In the genomic region with DNA sequence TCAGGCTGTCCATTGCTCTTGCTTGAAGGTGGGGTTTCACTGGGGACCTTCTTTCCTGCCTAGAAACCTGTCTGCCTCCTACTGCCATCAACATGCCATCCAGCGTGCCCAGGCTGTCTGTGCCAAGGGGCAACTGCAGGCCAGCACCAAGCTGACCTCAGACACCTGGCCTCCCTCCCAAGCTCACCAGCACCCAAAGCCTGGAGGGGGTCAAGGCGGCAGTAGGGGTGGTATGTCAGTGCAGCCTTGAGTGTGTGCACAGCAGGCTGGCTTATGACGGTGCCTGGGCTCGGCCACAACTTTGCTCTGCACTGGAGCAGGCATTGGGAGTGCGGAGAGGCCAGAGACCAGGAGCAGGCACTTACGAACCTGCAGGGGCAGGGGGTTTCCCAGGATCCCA, we compare ENCODE assay signal across 33 cellular contexts.
"Had no signal": no experiment of that assay in that cellular context is flagged by ENCODE, and none has a peak within 500 bp of the region (broad histone marks: within the 10 kb centered on the region; RNA-seq: fewer than 3 reads in every experiment).

No MANE protein-coding gene starts in this region.

- H3K27me3 Mint-ChIP-seq: activated CD8-positive, alpha-beta T cell treated with anti-CD3 and anti-CD28 coated beads for 36 hours; activated naive CD8-positive, alpha-beta T cell treated with anti-CD3 and anti-CD28 coated beads for 36 hours; activated T-helper 17 cell treated with anti-CD3 and anti-CD28 coated beads, Interleukin-2, amount 50 U/mL, for 72 hours had no signal

- H3K9ac ChIP-seq: KMS-11 had no signal

- H3K27ac Mint-ChIP-seq: activated CD8-positive, alpha-beta T cell treated with anti-CD3 and anti-CD28 coated beads for 36 hours; activated naive CD8-positive, alpha-beta T cell treated with anti-CD3 and anti-CD28 coated beads for 36 hours; activated T-cell treated with anti-CD3 and anti-CD28 coated beads, Interleukin-2, amount 50 U/mL, for 72 hours; activated T-helper 17 cell treated with anti-CD3 and anti-CD28 coated beads, Interleukin-2, amount 50 U/mL, for 72 hours had no signal

- H3K9me3 ChIP-seq: ascending aorta had no signal

- H3K4me3 ChIP-seq: ascending aorta, cardiac muscle cell, PC-9 had no signal

- H3K4me3 Mint-ChIP-seq: activated CD8-positive, alpha-beta T cell treated with anti-CD3 and anti-CD28 coated beads for 36 hours; activated naive CD8-positive, alpha-beta T cell treated with anti-CD3 and anti-CD28 coated beads for 36 hours; activated T-cell treated with anti-CD3 and anti-CD28 coated beads, Interleukin-2, amount 50 U/mL, for 72 hours; activated T-helper 17 cell treated with anti-CD3 and anti-CD28 coated beads, Interleukin-2, amount 50 U/mL, for 72 hours had no signal

- H3K36me3 Mint-ChIP-seq: activated naive CD8-positive, alpha-beta T cell treated with anti-CD3 and anti-CD28 coated beads for 36 hours had no signal

- DNase-seq: activated CD4-positive, alpha-beta T cell treated with anti-CD3 and anti-CD28 coated beads for 1 hour; activated CD4-positive, alpha-beta T cell treated with anti-CD3 and anti-CD28 coated beads for 48 hours; activated CD4-positive, alpha-beta T cell treated with anti-CD3 and anti-CD28 coated beads, Interleukin-2, amount 50 U/mL, for 4 hours; activated CD4-positive, CD25-positive, alpha-beta regulatory T cell; activated CD8-positive, alpha-beta T cell treated with anti-CD3 and anti-CD28 coated beads for 36 hours; activated effector memory CD4-positive, alpha-beta T cell treated with anti-CD3 and anti-CD28 coated beads, Interleukin-2, amount 50 U/mL, for 16 hours; activated naive CD4-positive, alpha-beta T cell; activated naive CD4-positive, alpha-beta T cell treated with anti-CD3 and anti-CD28 coated beads, Interleukin-2, amount 50 U/mL, for 16 hours; activated naive CD8-positive, alpha-beta T cell treated with anti-CD3 and anti-CD28 coated beads for 36 hours; activated T-cell treated with anti-CD3 and anti-CD28 coated beads, Interleukin-2, amount 50 U/mL, for 1 hour; activated T-cell treated with anti-CD3 and anti-CD28 coated beads, Interleukin-2, amount 50 U/mL, for 72 hours; amniotic stem cell; MM.1S; MV-4-11; NCI-H1092; NCI-H1436 treated with DMSO at 0.1 percent for 48 hours; NCI-H1694 treated with DMSO at 0.1 percent for 48 hours; NCI-H2029; NCI-H345; NCI-H524 treated with DMSO at 0.1 percent for 48 hours; NK-92 treated with Interleukin-12 subunit alpha and Interleukin-12 subunit beta, amount 100 ng/mL, for 24 hours; PC-9; Right ventricle myocardium superior; SW 1271; T-helper 1 cell; T-helper 2 cell; T-helper 9 cell had no signal

- H3K9me3 Mint-ChIP-seq: activated naive CD8-positive, alpha-beta T cell treated with anti-CD3 and anti-CD28 coated beads for 36 hours; activated T-helper 17 cell treated with anti-CD3 and anti-CD28 coated beads, Interleukin-2, amount 50 U/mL, for 72 hours had no signal

- H3K4me2 ChIP-seq: KMS-11, PC-9 had no signal

- H3K27ac ChIP-seq: ascending aorta, cardiac muscle cell, KMS-11, PC-9, RWPE1, VCaP had no signal

- H3K4me1 ChIP-seq: ascending aorta had no signal

- H3K36me3 ChIP-seq: ascending aorta, cardiac muscle cell had no signal

- H3K27me3 ChIP-seq: ascending aorta, cardiac muscle cell had no signal

- H3K4me1 Mint-ChIP-seq: activated naive CD8-positive, alpha-beta T cell treated with anti-CD3 and anti-CD28 coated beads for 36 hours; activated T-helper 17 cell treated with anti-CD3 and anti-CD28 coated beads, Interleukin-2, amount 50 U/mL, for 72 hours had no signal

- ATAC-seq: activated CD8-positive, alpha-beta T cell treated with anti-CD3 and anti-CD28 coated beads for 36 hours; activated T-cell treated with anti-CD3 and anti-CD28 coated beads, Interleukin-2, amount 50 U/mL, for 72 hours; activated T-helper 17 cell treated with anti-CD3 and anti-CD28 coated beads, Interleukin-2, amount 50 U/mL, for 72 hours had no signal

- H2AFZ ChIP-seq: PC-9 had no signal
